Comparison of ENCODE assay signal across 8 cellular contexts in genomic region chr22:37559901-37560681, GRCh38. TPM values are rescaled to one million over a fixed set of nuclear protein-coding genes. Genes with fewer than 3 reads are reported as not detected.
DNase-seq lines count a peak whose midpoint lies in the region; ATAC-seq and TF ChIP-seq lines count a peak whose summit lies in the region.

TSS of gene CDC42EP1 (plus strand) at chr22:37560480. CDS start at chr22:37566350, 5,870 bp downstream.

- peak within 1 kb of the TSS; percentile 75 for H3K4me3 ChIP-seq in SK-N-MC
- H3K4me3 ChIP-seq in mononuclear cell (ENCODE audit: low read length): peak within 1 kb of the TSS; percentile 30
- H3K4me3 ChIP-seq in upper lobe of right lung: peak within 1 kb of the TSS; percentile 66

- peak; percentile 22 for ATAC-seq in esophagus mucosa
- ATAC-seq in upper lobe of right lung: peak; percentile 79
- no peak for ATAC-seq in HG03196 (IDR thresholded peaks at IDR 0.05; ENCODE audit: unreplicated experiment)
- no peak for ATAC-seq in GM21717 (IDR thresholded peaks at IDR 0.05; ENCODE audit: unreplicated experiment)

- no peak for TF ChIP-seq CTCF in upper lobe of right lung (IDR thresholded peaks at IDR 0.05)

- H3K27ac ChIP-seq in SK-N-MC: no peak within 1 kb of the TSS
- peak within 1 kb of the TSS; percentile 97 for H3K27ac ChIP-seq in upper lobe of right lung

- H3K9ac ChIP-seq in SK-N-MC (ENCODE audit: insufficient read length): peak within 1 kb of the TSS; percentile 15

- H3K9me3 ChIP-seq in SK-N-MC (ENCODE audit: low read depth, low read length) (no peaks in the 10 kb centered on the region), mononuclear cell (ENCODE audit: low read depth, low read length) (no peaks in the 10 kb centered on the region), upper lobe of right lung (no peaks in the 10 kb centered on the region)

- H3K4me1 ChIP-seq in mononuclear cell (ENCODE audit: insufficient read depth, low read length) (peaks cover 18% of the 10 kb centered on the region), upper lobe of right lung (peaks cover 51% of the 10 kb centered on the region)

- peak; percentile 74 for DNase-seq in D341Med (ENCODE audit: low spot score)
- DNase-seq in SK-N-MC (ENCODE audit: low read depth, low spot score): no peak
- peak; percentile 87 for DNase-seq in upper lobe of right lung
- DNase-seq in NCI-H526 treated with DMSO at 0.1 percent for 48 hours (lab: John Stamatoyannopoulos, UW): no peak

- intact Hi-C loops in upper lobe of right lung (cut with DNase I): no loop called here

- no peaks in the 10 kb centered on the region for H3K36me3 ChIP-seq in SK-N-MC (ENCODE audit: insufficient read depth, low read length)
- no peaks in the 10 kb centered on the region for H3K36me3 ChIP-seq in upper lobe of right lung

- H3K27me3 ChIP-seq in mononuclear cell (ENCODE audit: insufficient read depth, low read length): peaks cover 31% of the 10 kb centered on the region
- H3K27me3 ChIP-seq in upper lobe of right lung: no peaks in the 10 kb centered on the region

RNA-seq across cellular contexts. Expression of gene CDC42EP1, which starts in this region (rescaled TPM):
- total RNA-seq in esophagus mucosa: 117 TPM
- total RNA-seq in mononuclear cell: 0.42 TPM
- total RNA-seq in upper lobe of right lung: 73.9 TPM

Comparison
In these comparisons a context has a peak if more than half of its experiments do, and no peak if none do; other contexts are left out.
1. RNA of gene CDC42EP1 (total RNA-seq): 117 TPM in esophagus mucosa (single experiment) and 73.9 TPM in upper lobe of right lung (single experiment); 0.42 TPM in mononuclear cell (single experiment); every median in the first group is over 10 times any median in the second.
2. DNase-seq: peak in D341Med (single experiment) and upper lobe of right lung (single experiment); none in SK-N-MC (single experiment) and NCI-H526 treated with DMSO at 0.1 percent for 48 hours (single experiment).
3. ATAC-seq: peak in esophagus mucosa (single experiment) and upper lobe of right lung (single experiment); none in HG03196 (single experiment) and GM21717 (single experiment).
4. Peak in every context shown above with its lines, with median percentiles within 50 percentile points of each other: H3K4me3 ChIP-seq.